In genomic region chr2:43361286-43361685, GRCh38 we compare ENCODE assay signal across 14 cellular contexts.
"Had no signal": no experiment of that assay in that cellular context is flagged by ENCODE, and none has a peak within 500 bp of the region (broad histone marks: within the 10 kb centered on the region; RNA-seq: fewer than 3 reads in every experiment).

No MANE protein-coding gene starts in this region.

- H3K27ac ChIP-seq: prostate gland, suprapubic skin, upper lobe of left lung had no signal

- H3K36me3 ChIP-seq: prostate gland, suprapubic skin, upper lobe of left lung had no signal

- H3K9me3 ChIP-seq: prostate gland, suprapubic skin, upper lobe of left lung had no signal

- H3K4me3 ChIP-seq: prostate gland, skin epidermis, suprapubic skin, upper lobe of left lung had no signal

- ATAC-seq: effector memory CD8-positive, alpha-beta T cell; left ventricle myocardium superior; right cardiac atrium had no signal

- DNase-seq: activated CD4-positive, alpha-beta T cell treated with anti-CD3 and anti-CD28 coated beads, Interleukin-2, amount 50 U/mL, for 1 hour; activated CD8-positive, alpha-beta memory T cell treated with anti-CD3 and anti-CD28 coated beads for 24 hours; activated naive CD4-positive, alpha-beta T cell treated with Interleukin-2 at 50 U/mL for 16 hours; anterior cingulate cortex; effector memory CD8-positive, alpha-beta T cell; kidney glomerular epithelial cell; left ventricle myocardium superior; right cardiac atrium; T-helper 1 cell; T1000; upper lobe of left lung had no signal

- H3K4me1 ChIP-seq: prostate gland, suprapubic skin had no signal

- H3K27me3 ChIP-seq: suprapubic skin, upper lobe of left lung had no signal
